Comparison of ENCODE assay signal across 26 cellular contexts in the genomic region with DNA sequence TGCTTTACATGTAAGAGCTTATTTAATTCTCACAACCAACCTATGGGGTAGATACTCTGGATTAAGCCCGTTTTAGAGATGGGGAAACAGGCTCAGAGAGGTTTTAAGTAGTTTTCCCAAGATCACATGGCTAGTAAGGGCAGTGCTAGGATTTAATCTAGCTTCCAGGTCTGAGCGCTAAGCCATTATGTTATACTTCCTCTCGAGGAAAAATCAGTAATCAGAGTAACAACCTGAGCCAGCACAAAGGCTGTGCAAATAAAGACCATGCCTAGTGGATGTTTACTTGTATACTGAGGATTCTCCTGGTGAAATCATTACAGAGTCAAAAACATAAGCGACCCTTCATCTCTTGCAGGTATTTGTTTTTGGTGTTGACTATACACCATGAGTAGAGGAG. TPM values are rescaled to one million over a fixed set of nuclear protein-coding genes. Genes with fewer than 3 reads are reported as not detected.
A peak's percentile ranks its signal among the peaks of the same experiment; 100 is the strongest.
DNase-seq lines count a peak whose midpoint lies in the region; TF ChIP-seq lines count a peak whose summit lies in the region.
"Had no signal": no experiment of that assay in that cellular context is flagged by ENCODE, and none has a peak within 500 bp of the region (broad histone marks: within the 10 kb centered on the region; RNA-seq: fewer than 3 reads in every experiment).

No MANE protein-coding gene starts in this region.

- H3K27me3 Mint-ChIP-seq in mesothelial cell of epicardium (ENCODE audit: low read depth): no peaks in the 10 kb centered on the region

- no peaks in the 10 kb centered on the region for H3K27me3 ChIP-seq in ascending aorta
- H3K27me3 ChIP-seq in transverse colon: no peaks in the 10 kb centered on the region
- H3K27me3 ChIP-seq: adrenal gland, Peyer's patch, SJCRH30, thyroid gland had no signal

- H3K9me3 ChIP-seq in ascending aorta (no peaks in the 10 kb centered on the region), transverse colon (no peaks in the 10 kb centered on the region)
- H3K9me3 ChIP-seq: adrenal gland, Peyer's patch, SJCRH30, thyroid gland had no signal

- intact Hi-C loops in ascending aorta (cut with DNase I): no loop called here
- intact Hi-C loops in transverse colon (cut with DNase I; ENCODE audit: low total_unique reads): no loop called here

- WGBS in transverse colon (ENCODE audit: low coverage in 1 of 2), 2 donors: 72 to 78% methylated on average over 4 of the region's 4 CpGs

- H3K4me1 ChIP-seq in ascending aorta (peaks cover 29 to 87% of the 10 kb centered on the region in 2 donors), transverse colon (peaks cover 26 to 61% (median 35%) of the 10 kb centered on the region in 4 donors)
- H3K4me1 ChIP-seq: SJCRH30 had no signal

- no peak overlapping the region for H3K4me3 Mint-ChIP-seq in mesothelial cell of epicardium
- H3K4me3 Mint-ChIP-seq: activated T-cell treated with anti-CD3 and anti-CD28 coated beads, Interleukin-2, amount 50 U/mL, for 4 hours; CD4-positive, alpha-beta memory T cell; IgD-negative memory B cell; naive thymus-derived CD4-positive, alpha-beta T cell had no signal

- in situ Hi-C loops in transverse colon (cut with MboI; ENCODE audit: low pct_ligation_motif_present in 1 of 4, low pct_unique_long_range_greater_than_20kb in 1 of 4, low sequenced_read_pairs in 3 of 4): no loop called here

- H3K4me3 ChIP-seq in ascending aorta (no peak overlapping the region), transverse colon (no peak overlapping the region)
- H3K4me3 ChIP-seq: adrenal gland, Peyer's patch, SJCRH30, thyroid gland had no signal

- peak overlapping the region; percentile 72 for H3K27ac Mint-ChIP-seq in mesothelial cell of epicardium
- H3K27ac Mint-ChIP-seq: CD4-positive, alpha-beta memory T cell; IgD-negative memory B cell; naive thymus-derived CD4-positive, alpha-beta T cell had no signal

- TF ChIP-seq EP300 in transverse colon (IDR thresholded peaks at IDR 0.05; ENCODE audit: low read depth): no peak

- peak; percentile 15 for DNase-seq in NCI-H2029 treated with DMSO at 0.1 percent for 48 hours (lab: John Stamatoyannopoulos, UW)
- DNase-seq in NCI-H2029 (lab: John Stamatoyannopoulos, UW): no peak
- no peak for DNase-seq in ascending aorta (ENCODE audit: low spot score in 2 of 2)
- no peak for DNase-seq in mesothelial cell of epicardium (ENCODE audit: low spot score in 2 of 2, unreplicated experiment in 2 of 2)
- DNase-seq in transverse colon: no peak
- DNase-seq in amniotic stem cell (lab: John Stamatoyannopoulos, UW): no peak
- no peak for DNase-seq in glomerular visceral epithelial cell (ENCODE audit: extremely low spot score)
- no peak for DNase-seq in NCI-H128 (lab: John Stamatoyannopoulos, UW; ENCODE audit: unreplicated experiment)
- DNase-seq: 8988T; activated T-cell treated with anti-CD3 and anti-CD28 coated beads, Interleukin-2, amount 50 U/mL, for 4 hours; adrenal gland; CD4-positive, alpha-beta memory T cell; cortex of kidney; left colon; naive thymus-derived CD4-positive, alpha-beta T cell; NCI-H1092 treated with DMSO at 0.1 percent for 48 hours; NCI-H2081 treated with DMSO at 0.1 percent for 48 hours; NCI-H510A treated with DMSO at 0.1 percent for 48 hours; occipital lobe; Peyer's patch; SJCRH30; stimulated activated CD4-positive, alpha-beta T cell treated with anti-CD3 and anti-CD28 coated beads, Interleukin-12 subunit alpha, Interleukin-12 subunit beta, amount 100 ng/mL, for 4 hours; stimulated activated naive CD4-positive, alpha-beta T cell treated with Interleukin-2 at 50 U/mL for 16 hours; T-helper 1 cell; thyroid gland had no signal

- H3K36me3 ChIP-seq in ascending aorta: peaks cover 0 to 21% of the 10 kb centered on the region in 2 donors
- H3K36me3 ChIP-seq in transverse colon: no peaks in the 10 kb centered on the region
- H3K36me3 ChIP-seq: Peyer's patch, thyroid gland had no signal

- H3K27ac ChIP-seq in ascending aorta (peak overlapping the region; percentile 80 to 88), transverse colon (peak overlapping the region; percentile 10 to 71 (median 26))
- H3K27ac ChIP-seq: Peyer's patch, SJCRH30 had no signal

- H3K4me1 Mint-ChIP-seq in mesothelial cell of epicardium: peaks cover 62% of the 10 kb centered on the region
- H3K4me1 Mint-ChIP-seq: CD4-positive, alpha-beta memory T cell; IgD-negative memory B cell; naive thymus-derived CD4-positive, alpha-beta T cell had no signal

- peaks cover 14% of the 10 kb centered on the region for H3K36me3 Mint-ChIP-seq in mesothelial cell of epicardium
- H3K36me3 Mint-ChIP-seq: CD4-positive, alpha-beta memory T cell; IgD-negative memory B cell; naive thymus-derived CD4-positive, alpha-beta T cell had no signal

- no peaks in the 10 kb centered on the region for H3K9me3 Mint-ChIP-seq in mesothelial cell of epicardium
- H3K9me3 Mint-ChIP-seq: activated T-cell treated with anti-CD3 and anti-CD28 coated beads, Interleukin-2, amount 50 U/mL, for 4 hours; CD4-positive, alpha-beta memory T cell had no signal

- TF ChIP-seq CTCF in ascending aorta (IDR thresholded peaks at IDR 0.05) (no peak), mesothelial cell of epicardium (IDR thresholded peaks at IDR 0.05; ENCODE audit: unreplicated experiment) (no peak), transverse colon (IDR thresholded peaks at IDR 0.05) (no peak)

- TF ChIP-seq POLR2A in transverse colon (IDR thresholded peaks at IDR 0.05): no peak

RNA-seq across cellular contexts. Expression of a gene that starts 9.0 kb away (rescaled TPM):
- total RNA-seq in ascending aorta: 790 TPM
- total RNA-seq in mesothelial cell of epicardium: 734 to 772 TPM (median 749 TPM) in 3 replicates
- total RNA-seq in transverse colon: 100 to 1,000 TPM in 1 of 4 donors, 10 to 100 TPM in 3; 81.2 to 106 (median 91.8) TPM
